In genomic region chr6:36566418-36566905, GRCh38 we compare ENCODE assay signal across 1 cellular context.
A peak's percentile ranks its signal among the peaks of the same experiment; 100 is the strongest.
TF ChIP-seq lines count a peak whose summit lies in the region.

No MANE protein-coding gene starts in this region.

TF ChIP-seq in HepG2, 621 proteins besides CTCF, POLR2A, EP300 and RAD21 (continued from another document and continues in another):
- peak; percentile 95 for TF ChIP-seq HDAC2 (CRISPR knock-in tag; IDR thresholded peaks at IDR 0.05)
- peak; percentile 75 for TF ChIP-seq NCOA2 (CRISPR knock-in tag; IDR thresholded peaks at IDR 0.05)
- no peak for TF ChIP-seq TP53 (CRISPR knock-in tag; conservative IDR thresholded peaks at IDR 0.05)
- peak; percentile 72 for TF ChIP-seq FOSL2 (CRISPR knock-in tag; IDR thresholded peaks at IDR 0.05)
- TF ChIP-seq KDM5B (CRISPR knock-in tag; IDR thresholded peaks at IDR 0.05; ENCODE audit: borderline replicate concordance) = no peak; the same call in 1 of the 2 replicates
- TF ChIP-seq SIX1 (CRISPR knock-in tag; IDR thresholded peaks at IDR 0.05; ENCODE audit: borderline replicate concordance) = no peak
- peak; percentile 76 for TF ChIP-seq CSRNP1 (CRISPR knock-in tag; IDR thresholded peaks at IDR 0.05)
- TF ChIP-seq ZNF652 (CRISPR knock-in tag; IDR thresholded peaks at IDR 0.05; ENCODE audit: borderline replicate concordance, low read depth) = peak; percentile 99
- TF ChIP-seq GPBP1L1 (CRISPR knock-in tag; IDR thresholded peaks at IDR 0.05) = no peak
- TF ChIP-seq ATF7 (IDR thresholded peaks at IDR 0.05) = peak; percentile 58
- TF ChIP-seq ATF7 (CRISPR knock-in tag; IDR thresholded peaks at IDR 0.05) = peak; percentile 83; the same call in 1 of the 2 replicates
- TF ChIP-seq PLRG1 (conservative IDR thresholded peaks at IDR 0.05) = no peak
- TF ChIP-seq KIAA2018 (CRISPR knock-in tag; IDR thresholded peaks at IDR 0.05; ENCODE audit: borderline replicate concordance) = no peak
- TF ChIP-seq TCF12 (IDR thresholded peaks at IDR 0.05) = no peak
- TF ChIP-seq TCF12 (CRISPR knock-in tag; IDR thresholded peaks at IDR 0.05) = 0 out of 2 replicates have a peak, but pooled peaks have one; percentile 43
- TF ChIP-seq ZSCAN20 (CRISPR knock-in tag; IDR thresholded peaks at IDR 0.05; ENCODE audit: borderline replicate concordance) = no peak
- peak; percentile 61 for TF ChIP-seq KAT8 (CRISPR knock-in tag; IDR thresholded peaks at IDR 0.05)
- TF ChIP-seq ISL2 (CRISPR knock-in tag; IDR thresholded peaks at IDR 0.05) = no peak; the same call in none of the 2 replicates
- 0 out of 2 replicates have a peak, but pooled peaks have one; percentile 18 for TF ChIP-seq KMT2B (CRISPR knock-in tag; IDR thresholded peaks at IDR 0.05)
- TF ChIP-seq BRF2 (CRISPR knock-in tag; IDR thresholded peaks at IDR 0.05) = no peak
- TF ChIP-seq ZNF24 (IDR thresholded peaks at IDR 0.05) = peak; percentile 75; the same call in 1 of the 2 replicates
- no peak for TF ChIP-seq ZBTB42 (CRISPR knock-in tag; IDR thresholded peaks at IDR 0.05)
- TF ChIP-seq PCBP1 (IDR thresholded peaks at IDR 0.05; ENCODE audit: borderline replicate concordance, low read depth, low read length) = no peak
- TF ChIP-seq ZNF878 (CRISPR knock-in tag; IDR thresholded peaks at IDR 0.05) = peak; percentile 75; the same call in 1 of the 2 replicates
- TF ChIP-seq PRDM10 (CRISPR knock-in tag; IDR thresholded peaks at IDR 0.05; ENCODE audit: low read depth) = peak; percentile 57; the same call in 1 of the 2 replicates
- no peak; the same call in 1 of the 2 replicates for TF ChIP-seq PPARG (CRISPR knock-in tag; conservative IDR thresholded peaks at IDR 0.05)
- TF ChIP-seq EHMT2 (IDR thresholded peaks at IDR 0.05; ENCODE audit: borderline replicate concordance, low read depth, low read length) = 0 out of 2 replicates have a peak, but pooled peaks have one; percentile 29
- TF ChIP-seq ZNF670 (CRISPR knock-in tag; IDR thresholded peaks at IDR 0.05; ENCODE audit: borderline replicate concordance) = peak; percentile 79; the same call in 1 of the 2 replicates
- no peak; the same call in 1 of the 2 replicates for TF ChIP-seq FOXP1 (IDR thresholded peaks at IDR 0.05)
- peak; percentile 63; the same call in 1 of the 2 replicates for TF ChIP-seq FOXP1 (CRISPR knock-in tag; IDR thresholded peaks at IDR 0.05)
- no peak for TF ChIP-seq ZBTB44 (CRISPR knock-in tag; IDR thresholded peaks at IDR 0.05)
- 0 out of 2 replicates have a peak, but pooled peaks have one; percentile 36 for TF ChIP-seq SIN3A (IDR thresholded peaks at IDR 0.05; ENCODE audit: borderline replicate concordance, low read depth, low read length)
- TF ChIP-seq ZNF552 (CRISPR knock-in tag; IDR thresholded peaks at IDR 0.05; ENCODE audit: borderline replicate concordance) = no peak
- no peak for TF ChIP-seq ZNF484 (CRISPR knock-in tag; IDR thresholded peaks at IDR 0.05; ENCODE audit: borderline replicate concordance, low read depth)
- TF ChIP-seq NFYC (CRISPR knock-in tag; IDR thresholded peaks at IDR 0.05) = no peak
- TF ChIP-seq AGO2 (optimal IDR thresholded peaks at IDR 0.05; ENCODE audit: low read depth, low read length) = no peak
- peak; percentile 98 for TF ChIP-seq PHF21A (CRISPR knock-in tag; IDR thresholded peaks at IDR 0.05)
- TF ChIP-seq RNF2 (conservative IDR thresholded peaks at IDR 0.05; ENCODE audit: low read depth) = 0 out of 2 replicates have a peak, but pooled peaks have one; percentile 55
- no peak for TF ChIP-seq ARID2 (CRISPR knock-in tag; IDR thresholded peaks at IDR 0.05; ENCODE audit: borderline replicate concordance)
- TF ChIP-seq MIXL1 (CRISPR knock-in tag; IDR thresholded peaks at IDR 0.05) = peak; percentile 90
- TF ChIP-seq CBX2 (IDR thresholded peaks at IDR 0.05; ENCODE audit: low read depth, low read length) = no peak
- no peak for TF ChIP-seq CBX2 (CRISPR knock-in tag; IDR thresholded peaks at IDR 0.05; ENCODE audit: low read depth)
- TF ChIP-seq TFE3 (CRISPR knock-in tag; IDR thresholded peaks at IDR 0.05) = peak; percentile 93
- peak; percentile 43 for TF ChIP-seq YY1 (IDR thresholded peaks at IDR 0.05; ENCODE audit: insufficient read depth, insufficient replicate concordance, low read depth, low read length)
- TF ChIP-seq ZNF138 (CRISPR knock-in tag; IDR thresholded peaks at IDR 0.05; ENCODE audit: low read depth) = no peak
- peak; percentile 47; the same call in 1 of the 2 replicates for TF ChIP-seq ZSCAN9 (CRISPR knock-in tag; IDR thresholded peaks at IDR 0.05; ENCODE audit: borderline replicate concordance)
- TF ChIP-seq PHF8 (CRISPR knock-in tag; IDR thresholded peaks at IDR 0.05) = no peak
- TF ChIP-seq NCOA1 (CRISPR knock-in tag; IDR thresholded peaks at IDR 0.05) = no peak
